8 cellular contexts compared by ENCODE assay signal in genomic region chr11:74929431-74930363, GRCh38.
A peak's percentile ranks its signal among the peaks of the same experiment; 100 is the strongest.
DNase-seq lines count a peak whose midpoint lies in the region; ATAC-seq lines count a peak whose summit lies in the region.

No MANE protein-coding gene starts in this region.

- ATAC-seq in HG03108 (IDR thresholded peaks at IDR 0.05; ENCODE audit: unreplicated experiment) (peak; percentile 61), GM19397 (IDR thresholded peaks at IDR 0.05; ENCODE audit: unreplicated experiment) (no peak)

- DNase-seq in GM04504 (ENCODE audit: low read depth) = peak; percentile 89
- peak; percentile 76 for DNase-seq in NCI-H345 (lab: John Stamatoyannopoulos, UW)
- DNase-seq in activated CD4-positive, CD25-positive, alpha-beta regulatory T cell treated with anti-CD3 and anti-CD28 coated beads, Interleukin-2, amount 50 U/mL, for 16 hours (ENCODE audit: low read depth, low spot score) = peak; percentile 46
- peak; percentile 91 for DNase-seq in cerebellar cortex (ENCODE audit: low spot score)
- peak; percentile 91 for DNase-seq in kidney tubule cell (ENCODE audit: low spot score)
- DNase-seq in stimulated activated CD4-positive, alpha-beta T cell treated with anti-CD3 and anti-CD28 coated beads, Interleukin-4, amount 100 ng/mL, for 1 hour = peak; percentile 52
